9 cellular contexts compared by ENCODE assay signal in the genomic region with DNA sequence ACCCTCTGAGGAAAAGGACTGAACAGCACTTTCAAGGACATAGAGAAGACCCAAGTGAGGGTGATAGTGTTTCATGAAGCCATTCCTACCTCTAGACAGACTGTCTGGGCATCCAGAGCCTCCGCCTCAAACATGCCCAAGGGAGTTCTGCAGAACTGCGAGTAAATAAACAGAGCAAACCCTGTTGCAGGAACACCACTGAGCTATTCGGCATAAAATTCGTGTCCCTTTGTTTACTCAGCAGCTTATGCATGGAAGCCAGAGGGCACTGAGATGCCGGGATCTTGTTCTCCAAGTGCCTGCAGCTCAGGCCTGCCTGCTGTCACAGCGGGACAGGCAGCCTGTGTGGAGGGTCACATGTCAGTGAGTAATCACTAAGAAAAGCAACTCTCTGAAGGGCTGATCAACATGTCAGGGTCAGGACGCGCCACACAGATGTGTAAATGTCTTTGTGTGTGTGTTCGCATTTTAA.
DNase-seq lines count a peak whose midpoint lies in the region; FAIRE-seq and TF ChIP-seq lines count a peak whose summit lies in the region.
"Had no signal": no experiment of that assay in that cellular context is flagged by ENCODE, and none has a peak within 500 bp of the region (broad histone marks: within the 10 kb centered on the region; RNA-seq: fewer than 3 reads in every experiment).

No MANE protein-coding gene starts in this region.

- H3K9ac ChIP-seq in astrocyte (ENCODE audit: low read length) (no peak overlapping the region), skeletal muscle tissue (ENCODE audit: low read depth in 1 of 3, low read length in 3 of 3) (peak overlapping the region; percentile 38 to 77 (median 50)), MM.1S (ENCODE audit: low read length) (no peak overlapping the region)

- TF ChIP-seq CTCF in astrocyte (IDR thresholded peaks at IDR 0.05; ENCODE audit: insufficient read depth, low read depth, low read length) = no peak
- TF ChIP-seq CTCF in MM.1S (IDR thresholded peaks at IDR 0.05; ENCODE audit: low read length) = no peak
- no peak for TF ChIP-seq CTCF in CD14-positive monocyte (IDR thresholded peaks at IDR 0.05)

- H3K79me2 ChIP-seq in astrocyte (ENCODE audit: insufficient read depth, low read length) (no peaks in the 10 kb centered on the region), MM.1S (ENCODE audit: low read length) (no peaks in the 10 kb centered on the region)

- intact Hi-C loops in CD14-positive monocyte (cut with micrococcal nuclease) = no loop called here

- H3K27me3 Mint-ChIP-seq in astrocyte (ENCODE audit: low read depth, unreplicated experiment) (no peaks in the 10 kb centered on the region), CD14-positive monocyte (ENCODE audit: low read depth in 3 of 3) (peaks cover 2 to 7% (median 3%) of the 10 kb centered on the region in 3 donors)

- peak overlapping the region; percentile 64 for H3K4me2 ChIP-seq in astrocyte (ENCODE audit: low read length)
- H3K4me2 ChIP-seq in MM.1S (ENCODE audit: low read depth, low read length) = no peak overlapping the region

- H3K4me1 ChIP-seq in astrocyte (ENCODE audit: insufficient read depth, low read length) (peaks cover 39% of the 10 kb centered on the region), skeletal muscle tissue (ENCODE audit: control insufficient read depth in 3 of 3, insufficient read depth in 3 of 3, low read length in 3 of 3) (peaks cover 4 to 14% (median 7%) of the 10 kb centered on the region in 3 donors), MM.1S (ENCODE audit: low read length) (no peaks in the 10 kb centered on the region)

- H3K36me3 Mint-ChIP-seq in astrocyte (ENCODE audit: low read depth, unreplicated experiment) = no peaks in the 10 kb centered on the region
- no peaks in the 10 kb centered on the region for H3K36me3 Mint-ChIP-seq in CD14-positive monocyte

- H3K9me3 ChIP-seq in astrocyte (ENCODE audit: insufficient read depth, low read depth, low read length) = no peaks in the 10 kb centered on the region
- H3K9me3 ChIP-seq in skeletal muscle tissue (ENCODE audit: control insufficient read depth in 3 of 3, low read length in 3 of 3) = no peaks in the 10 kb centered on the region
- H3K9me3 ChIP-seq in MM.1S (replicated peaks; ENCODE audit: insufficient read depth, low read length) = no peaks in the 10 kb centered on the region

- peak overlapping the region; percentile 6 for H3K27ac ChIP-seq in astrocyte (ENCODE audit: low read depth, low read length)
- peak overlapping the region; percentile 87 for H3K27ac ChIP-seq in skeletal muscle tissue (ENCODE audit: low read depth, low read length)
- no peak overlapping the region for H3K27ac ChIP-seq in MM.1S (ENCODE audit: low read length)

- H3K4me3 ChIP-seq in astrocyte (ENCODE audit: insufficient read depth, low read depth, low read length) (no peak overlapping the region), skeletal muscle tissue (ENCODE audit: low read length in 3 of 3) (peak overlapping the region; percentile 7 to 41 (median 16)), MM.1S (ENCODE audit: low read length) (no peak overlapping the region)

- H2AFZ ChIP-seq in astrocyte (ENCODE audit: low read depth, low read length) (peak overlapping the region; percentile 45), MM.1S (ENCODE audit: low read length) (no peak overlapping the region)

- peak; percentile 27 for DNase-seq in NCI-H1417 treated with DMSO at 0.1 percent for 48 hours (lab: John Stamatoyannopoulos, UW)
- peak; percentile 14 for DNase-seq in astrocyte (ENCODE audit: low read depth)
- DNase-seq in hypothalamus (lab: John Stamatoyannopoulos, UW) = peak in 43 of 51 donors; percentile 2 to 82 (median 56)
- no peak for DNase-seq in MM.1S
- no peak for DNase-seq in glomerular visceral epithelial cell (ENCODE audit: extremely low spot score)
- DNase-seq in HuH-7.5 (ENCODE audit: low spot score) = no peak
- DNase-seq in CD14-positive monocyte (ENCODE audit: low spot score) = no peak
- DNase-seq: activated CD8-positive, alpha-beta T cell treated with anti-CD3 and anti-CD28 coated beads for 36 hours had no signal

- H3K9me3 Mint-ChIP-seq in astrocyte (ENCODE audit: unreplicated experiment) (no peaks in the 10 kb centered on the region), CD14-positive monocyte (peaks cover 0 to 2% (median 0%) of the 10 kb centered on the region in 7 donors)
- H3K9me3 Mint-ChIP-seq: activated CD8-positive, alpha-beta T cell treated with anti-CD3 and anti-CD28 coated beads for 36 hours had no signal

- H3K4me3 Mint-ChIP-seq in astrocyte (ENCODE audit: unreplicated experiment) (no peak overlapping the region), CD14-positive monocyte (no peak overlapping the region)
- H3K4me3 Mint-ChIP-seq: activated CD8-positive, alpha-beta T cell treated with anti-CD3 and anti-CD28 coated beads for 36 hours had no signal

- no peaks in the 10 kb centered on the region for H3K27me3 ChIP-seq in astrocyte (ENCODE audit: insufficient read depth, low read length)
- H3K27me3 ChIP-seq in skeletal muscle tissue (ENCODE audit: control insufficient read depth in 3 of 3, insufficient read depth in 3 of 3, low read length in 3 of 3) = no peaks in the 10 kb centered on the region
- no peaks in the 10 kb centered on the region for H3K27me3 ChIP-seq in MM.1S (replicated peaks; ENCODE audit: insufficient read depth, low read length)

- no peaks in the 10 kb centered on the region for H3F3A ChIP-seq in MM.1S (ENCODE audit: insufficient read depth, low read length)

- no peak for FAIRE-seq in astrocyte (lab: Jason Lieb, UNC)

- H3K9me2 ChIP-seq in MM.1S (replicated peaks; ENCODE audit: insufficient read depth, low read length) = no peaks in the 10 kb centered on the region

- H3K36me3 ChIP-seq in astrocyte (ENCODE audit: insufficient read depth, low read length) (no peaks in the 10 kb centered on the region), skeletal muscle tissue (ENCODE audit: control insufficient read depth in 3 of 3, insufficient read depth in 3 of 3, low read length in 3 of 3) (no peaks in the 10 kb centered on the region), MM.1S (replicated peaks; ENCODE audit: insufficient read depth, low read length) (no peaks in the 10 kb centered on the region)

- H3K27ac Mint-ChIP-seq in astrocyte (ENCODE audit: unreplicated experiment) (peak overlapping the region; percentile 50), CD14-positive monocyte (no peak overlapping the region)
- H3K27ac Mint-ChIP-seq: activated CD8-positive, alpha-beta T cell treated with anti-CD3 and anti-CD28 coated beads for 36 hours had no signal

- H3K4me1 Mint-ChIP-seq in astrocyte (ENCODE audit: low read depth, unreplicated experiment) = peaks cover 30% of the 10 kb centered on the region
- no peaks in the 10 kb centered on the region for H3K4me1 Mint-ChIP-seq in CD14-positive monocyte

- H4K20me1 ChIP-seq in astrocyte (ENCODE audit: insufficient read depth, low read length) (no peaks in the 10 kb centered on the region), MM.1S (ENCODE audit: insufficient read depth, low read length) (no peaks in the 10 kb centered on the region)

Comparison
In these comparisons a context has a peak if more than half of its experiments do, and no peak if none do; other contexts are left out.
1. DNase-seq: peak in NCI-H1417 treated with DMSO at 0.1 percent for 48 hours (single experiment), astrocyte (single experiment) and hypothalamus (43 of 51); none in MM.1S (single experiment), glomerular visceral epithelial cell (single experiment), HuH-7.5 (single experiment) and CD14-positive monocyte (single experiment).
2. H3K4me3 ChIP-seq: peak in skeletal muscle tissue (3 of 3); none in astrocyte (single experiment) and MM.1S (single experiment).
3. H3K9ac ChIP-seq: peak in skeletal muscle tissue (3 of 3); none in astrocyte (single experiment) and MM.1S (single experiment).